Comparison of ENCODE assay signal across 2 cellular contexts in the genomic region with DNA sequence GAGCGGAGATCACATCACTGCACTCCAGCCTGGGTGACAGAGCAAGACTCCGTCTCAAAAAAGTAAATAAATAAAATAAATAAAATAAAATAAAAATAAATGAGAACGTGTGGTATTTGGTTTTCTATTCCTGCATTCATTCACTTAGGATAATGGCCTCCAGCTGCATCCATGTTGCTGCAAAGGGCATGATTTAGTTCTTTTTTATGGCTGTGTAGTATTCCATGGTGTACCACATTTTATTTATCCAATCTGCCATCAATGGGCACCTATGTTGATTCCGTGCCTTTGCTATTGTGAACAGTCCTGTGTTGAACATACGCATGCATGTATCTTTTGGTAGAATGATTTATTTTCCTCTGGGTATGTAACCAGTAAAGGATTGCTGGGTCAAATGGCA.
TF ChIP-seq lines count a peak whose summit lies in the region.

No MANE protein-coding gene starts in this region.

TF ChIP-seq in HEK293, 187 proteins besides CTCF, POLR2A, EP300 and RAD21:
- TF ChIP-seq ZNF426 (tag by site-specific recombination; IDR thresholded peaks at IDR 0.05) (no peak), GLI4 (tag by site-specific recombination; IDR thresholded peaks at IDR 0.05) (no peak), ZNF146 (tag by site-specific recombination; IDR thresholded peaks at IDR 0.05) (peak; percentile 61)
- TF ChIP-seq, protein P1, sequence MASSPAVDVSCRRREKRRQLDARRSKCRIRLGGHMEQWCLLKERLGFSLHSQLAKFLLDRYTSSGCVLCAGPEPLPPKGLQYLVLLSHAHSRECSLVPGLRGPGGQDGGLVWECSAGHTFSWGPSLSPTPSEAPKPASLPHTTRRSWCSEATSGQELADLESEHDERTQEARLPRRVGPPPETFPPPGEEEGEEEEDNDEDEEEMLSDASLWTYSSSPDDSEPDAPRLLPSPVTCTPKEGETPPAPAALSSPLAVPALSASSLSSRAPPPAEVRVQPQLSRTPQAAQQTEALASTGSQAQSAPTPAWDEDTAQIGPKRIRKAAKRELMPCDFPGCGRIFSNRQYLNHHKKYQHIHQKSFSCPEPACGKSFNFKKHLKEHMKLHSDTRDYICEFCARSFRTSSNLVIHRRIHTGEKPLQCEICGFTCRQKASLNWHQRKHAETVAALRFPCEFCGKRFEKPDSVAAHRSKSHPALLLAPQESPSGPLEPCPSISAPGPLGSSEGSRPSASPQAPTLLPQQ (tag by site-specific recombination; IDR thresholded peaks at IDR 0.05): no peak

TF ChIP-seq in K562, 482 proteins besides CTCF, POLR2A, EP300 and RAD21:
- TF ChIP-seq RBM25 (IDR thresholded peaks at IDR 0.05; ENCODE audit: low read depth, low read length, severe bottlenecking): peak; percentile 61
- no peak for TF ChIP-seq BRF1 (IDR thresholded peaks at IDR 0.05; ENCODE audit: borderline replicate concordance, extremely low read depth, insufficient read length)
- TF ChIP-seq MXI1 (IDR thresholded peaks at IDR 0.05; ENCODE audit: low read depth, low read length): no peak
- TF ChIP-seq, protein P2, sequence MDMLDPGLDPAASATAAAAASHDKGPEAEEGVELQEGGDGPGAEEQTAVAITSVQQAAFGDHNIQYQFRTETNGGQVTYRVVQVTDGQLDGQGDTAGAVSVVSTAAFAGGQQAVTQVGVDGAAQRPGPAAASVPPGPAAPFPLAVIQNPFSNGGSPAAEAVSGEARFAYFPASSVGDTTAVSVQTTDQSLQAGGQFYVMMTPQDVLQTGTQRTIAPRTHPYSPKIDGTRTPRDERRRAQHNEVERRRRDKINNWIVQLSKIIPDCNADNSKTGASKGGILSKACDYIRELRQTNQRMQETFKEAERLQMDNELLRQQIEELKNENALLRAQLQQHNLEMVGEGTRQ (CRISPR knock-in tag; IDR thresholded peaks at IDR 0.05): no peak
- TF ChIP-seq, protein P3, sequence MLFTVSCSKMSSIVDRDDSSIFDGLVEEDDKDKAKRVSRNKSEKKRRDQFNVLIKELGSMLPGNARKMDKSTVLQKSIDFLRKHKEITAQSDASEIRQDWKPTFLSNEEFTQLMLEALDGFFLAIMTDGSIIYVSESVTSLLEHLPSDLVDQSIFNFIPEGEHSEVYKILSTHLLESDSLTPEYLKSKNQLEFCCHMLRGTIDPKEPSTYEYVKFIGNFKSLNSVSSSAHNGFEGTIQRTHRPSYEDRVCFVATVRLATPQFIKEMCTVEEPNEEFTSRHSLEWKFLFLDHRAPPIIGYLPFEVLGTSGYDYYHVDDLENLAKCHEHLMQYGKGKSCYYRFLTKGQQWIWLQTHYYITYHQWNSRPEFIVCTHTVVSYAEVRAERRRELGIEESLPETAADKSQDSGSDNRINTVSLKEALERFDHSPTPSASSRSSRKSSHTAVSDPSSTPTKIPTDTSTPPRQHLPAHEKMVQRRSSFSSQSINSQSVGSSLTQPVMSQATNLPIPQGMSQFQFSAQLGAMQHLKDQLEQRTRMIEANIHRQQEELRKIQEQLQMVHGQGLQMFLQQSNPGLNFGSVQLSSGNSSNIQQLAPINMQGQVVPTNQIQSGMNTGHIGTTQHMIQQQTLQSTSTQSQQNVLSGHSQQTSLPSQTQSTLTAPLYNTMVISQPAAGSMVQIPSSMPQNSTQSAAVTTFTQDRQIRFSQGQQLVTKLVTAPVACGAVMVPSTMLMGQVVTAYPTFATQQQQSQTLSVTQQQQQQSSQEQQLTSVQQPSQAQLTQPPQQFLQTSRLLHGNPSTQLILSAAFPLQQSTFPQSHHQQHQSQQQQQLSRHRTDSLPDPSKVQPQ (CRISPR knock-in tag; IDR thresholded peaks at IDR 0.05; ENCODE audit: borderline replicate concordance): no peak
- peak; percentile 84 for TF ChIP-seq ZNF146 (CRISPR knock-in tag; IDR thresholded peaks at IDR 0.05; ENCODE audit: unreplicated experiment)
TF ChIP-seq in K562: peak in this region for 2.
